In the genomic region with DNA sequence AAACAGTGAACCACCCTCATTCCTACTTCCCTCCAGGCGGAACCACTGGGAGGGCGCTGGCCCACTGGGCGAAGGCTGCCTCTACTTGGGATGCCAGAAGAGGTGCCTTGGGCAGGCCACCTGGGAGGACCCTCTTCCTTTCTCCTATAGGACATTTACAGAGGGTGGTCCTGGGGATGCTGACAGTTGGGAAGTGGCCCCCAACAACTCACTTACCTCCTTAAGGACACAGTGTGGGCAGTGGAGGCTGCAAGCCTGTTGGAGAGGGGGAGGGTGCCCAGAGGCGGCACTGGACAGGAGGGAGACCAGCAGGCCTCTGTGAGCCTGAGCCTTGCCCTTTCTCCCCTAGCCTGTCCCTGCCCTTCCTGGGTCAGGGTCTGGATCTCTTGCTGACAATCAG, we compare ENCODE assay signal across 24 cellular contexts.
"Had no signal": no experiment of that assay in that cellular context is flagged by ENCODE, and none has a peak within 500 bp of the region (broad histone marks: within the 10 kb centered on the region; RNA-seq: fewer than 3 reads in every experiment).

No MANE protein-coding gene starts in this region.

- H3K27ac Mint-ChIP-seq: activated naive CD4-positive, alpha-beta T cell treated with anti-CD3 and anti-CD28 coated beads, Interleukin-2, amount 10 ng/mL, durations not matched to agents 7 days and 5 days; activated T-cell treated with anti-CD3 and anti-CD28 coated beads, Interleukin-2, amount 50 U/mL, for 72 hours; immature natural killer cell; naive thymus-derived CD4-positive, alpha-beta T cell; stimulated activated naive CD8-positive, alpha-beta T cell treated with anti-CD3 and anti-CD28 coated beads, Interleukin-15, Interleukin-2, amounts not matched to agents 100 ng/mL and 50 ng/mL, for 24 hours had no signal

- H2AFZ ChIP-seq: hepatocyte had no signal

- H3K4me2 ChIP-seq: hepatocyte had no signal

- H3K79me2 ChIP-seq: hepatocyte had no signal

- H3K27ac ChIP-seq: hepatocyte, left lung, pancreas, psoas muscle, right atrium auricular region, thyroid gland, upper lobe of right lung had no signal

- H3K36me3 ChIP-seq: left lung, pancreas, right atrium auricular region, thyroid gland, upper lobe of right lung had no signal

- ATAC-seq: activated T-cell treated with anti-CD3 and anti-CD28 coated beads, Interleukin-2, amount 50 U/mL, for 72 hours; left lung; naive thymus-derived CD4-positive, alpha-beta T cell; pancreas; psoas muscle; upper lobe of right lung had no signal

- H3K36me3 Mint-ChIP-seq: activated naive CD4-positive, alpha-beta T cell treated with anti-CD3 and anti-CD28 coated beads, Interleukin-2, amount 10 ng/mL, durations not matched to agents 7 days and 5 days; brain; immature natural killer cell had no signal

- H3K4me1 ChIP-seq: left lung, pancreas, psoas muscle, right atrium auricular region, upper lobe of right lung had no signal

- H3K9me3 Mint-ChIP-seq: activated naive CD4-positive, alpha-beta T cell treated with anti-CD3 and anti-CD28 coated beads, Interleukin-2, amount 10 ng/mL, durations not matched to agents 7 days and 5 days; activated T-cell treated with anti-CD3 and anti-CD28 coated beads, Interleukin-2, amount 50 U/mL, for 72 hours; immature natural killer cell; stimulated activated naive CD8-positive, alpha-beta T cell treated with anti-CD3 and anti-CD28 coated beads, Interleukin-15, Interleukin-2, amounts not matched to agents 100 ng/mL and 50 ng/mL, for 24 hours had no signal

- DNase-seq: activated CD4-positive, alpha-beta T cell treated with anti-CD3 and anti-CD28 coated beads, Interleukin-2, amount 50 U/mL, for 48 hours; activated effector memory CD4-positive, alpha-beta T cell treated with Interleukin-2 at 50 U/mL for 16 hours; activated naive CD4-positive, alpha-beta T cell treated with anti-CD3 and anti-CD28 coated beads, Interleukin-2, amount 10 ng/mL, durations not matched to agents 7 days and 5 days; activated T-cell treated with anti-CD3 and anti-CD28 coated beads, Interleukin-2, amount 50 U/mL, for 72 hours; central memory CD4-positive, alpha-beta T cell; dermis blood vessel endothelial cell; effector CD8-positive, alpha-beta T cell; foreskin melanocyte; immature natural killer cell; left lung; mammary epithelial cell; naive thymus-derived CD4-positive, alpha-beta T cell; pancreas; psoas muscle; stimulated activated CD4-positive, alpha-beta T cell treated with anti-CD3 and anti-CD28 coated beads, Interleukin-12 subunit alpha, Interleukin-12 subunit beta, amount 100 ng/mL, for 4 hours; stimulated activated CD4-positive, alpha-beta T cell treated with anti-CD3 and anti-CD28 coated beads, Interleukin-4, amount 100 ng/mL, for 4 hours; substantia nigra; T-helper 1 cell; thyroid gland; upper lobe of right lung had no signal

- H3K27me3 ChIP-seq: hepatocyte, left lung, pancreas, right atrium auricular region, thyroid gland, upper lobe of right lung had no signal

- H3K4me1 Mint-ChIP-seq: activated naive CD4-positive, alpha-beta T cell treated with anti-CD3 and anti-CD28 coated beads, Interleukin-2, amount 10 ng/mL, durations not matched to agents 7 days and 5 days; immature natural killer cell had no signal

- H3K4me3 ChIP-seq: hepatocyte, left lung, pancreas, psoas muscle, right atrium auricular region, thyroid gland, upper lobe of right lung had no signal

- H3K9me3 ChIP-seq: left lung, pancreas, psoas muscle, right atrium auricular region, thyroid gland, upper lobe of right lung had no signal

- H3K4me3 Mint-ChIP-seq: activated naive CD4-positive, alpha-beta T cell treated with anti-CD3 and anti-CD28 coated beads, Interleukin-2, amount 10 ng/mL, durations not matched to agents 7 days and 5 days; activated T-cell treated with anti-CD3 and anti-CD28 coated beads, Interleukin-2, amount 50 U/mL, for 72 hours; brain; immature natural killer cell; naive thymus-derived CD4-positive, alpha-beta T cell; stimulated activated naive CD8-positive, alpha-beta T cell treated with anti-CD3 and anti-CD28 coated beads, Interleukin-15, Interleukin-2, amounts not matched to agents 100 ng/mL and 50 ng/mL, for 24 hours had no signal
